1 cellular context compared by ENCODE assay signal in the genomic region with DNA sequence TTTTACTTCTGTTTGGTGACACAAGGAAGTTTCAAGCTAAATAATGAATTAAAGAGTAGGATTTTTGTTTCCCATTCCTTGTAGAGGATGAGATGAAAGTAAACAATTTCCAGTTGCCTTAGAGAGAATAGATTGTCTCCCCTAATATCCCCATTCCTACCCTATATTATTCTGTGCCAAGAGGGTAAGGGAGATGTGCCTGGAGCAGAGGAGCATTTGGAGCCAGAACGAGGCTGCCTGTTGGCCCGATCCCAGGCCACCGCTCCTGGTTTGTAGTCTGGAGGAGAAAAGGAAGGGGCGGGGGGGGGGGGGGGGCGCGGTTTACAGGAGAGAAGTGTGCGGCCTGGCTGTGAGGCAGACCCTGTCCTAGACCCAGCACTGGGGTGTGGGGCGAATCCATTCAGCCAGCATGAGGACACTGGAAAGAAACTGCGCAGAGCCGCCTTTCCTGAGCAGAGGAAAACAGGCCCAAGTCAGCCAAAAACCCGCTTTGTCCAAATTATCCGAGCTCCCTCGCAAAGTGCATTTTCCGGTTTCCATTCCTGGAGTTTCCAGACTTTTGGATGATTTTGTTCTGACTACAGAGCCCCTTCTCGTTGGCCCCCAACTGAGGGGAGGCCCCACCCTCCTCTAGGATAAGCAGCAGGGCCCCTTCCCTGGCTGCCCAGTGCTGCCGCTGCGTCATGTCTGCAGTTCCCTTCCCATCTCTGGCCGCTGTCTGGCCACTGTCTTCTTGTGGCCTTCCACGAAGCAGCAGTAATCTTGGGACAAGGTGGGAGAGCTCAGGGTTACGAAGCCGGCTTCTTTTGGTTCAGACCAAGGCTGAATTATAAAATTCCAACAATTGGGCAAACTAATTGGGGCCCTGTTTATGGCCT.
TF ChIP-seq lines count a peak whose summit lies in the region.

No MANE protein-coding gene starts in this region.

TF ChIP-seq in K562, 482 proteins besides CTCF, POLR2A, EP300 and RAD21 (continued from another document):
- no peak for TF ChIP-seq ILF3 (IDR thresholded peaks at IDR 0.05; ENCODE audit: borderline replicate concordance)
